In genomic region chrX:124211312-124211942, GRCh38 we compare ENCODE assay signal across 8 cellular contexts.
A peak's percentile ranks its signal among the peaks of the same experiment; 100 is the strongest.
DNase-seq lines count a peak whose midpoint lies in the region; ATAC-seq and TF ChIP-seq lines count a peak whose summit lies in the region.

No MANE protein-coding gene starts in this region.

- no peaks in the 10 kb centered on the region for H3K9me3 ChIP-seq in fibroblast of lung (ENCODE audit: control insufficient read depth, insufficient read depth, low read depth, low read length)

- H3K4me1 Mint-ChIP-seq in stimulated activated effector memory CD8-positive, alpha-beta T cell treated with anti-CD3 and anti-CD28 coated beads, Interleukin-12 subunit alpha, Interleukin-12 subunit beta, amount 100 ng/mL, for 72 hours, result peaks cover 46% of the 10 kb centered on the region

- no peak overlapping the region for H3K9ac ChIP-seq in fibroblast of lung (ENCODE audit: insufficient read depth, low read length)

- H3K79me2 ChIP-seq in fibroblast of lung (ENCODE audit: control insufficient read depth, insufficient read depth, low read length), result no peaks in the 10 kb centered on the region

- H4K20me1 ChIP-seq in fibroblast of lung (ENCODE audit: control insufficient read depth, extremely low read depth, insufficient read depth, low read length), result no peaks in the 10 kb centered on the region

- H3K4me1 ChIP-seq in fibroblast of lung (ENCODE audit: control insufficient read depth, extremely low read depth, insufficient read depth, low read length), result no peaks in the 10 kb centered on the region

- peak; percentile 26 for DNase-seq in AG08395 (ENCODE audit: low spot score)
- DNase-seq in GM12865 (ENCODE audit: low read depth), result peak; percentile 55
- DNase-seq in HFF-Myc (ENCODE audit: extremely low read depth, low read depth), result no peak
- DNase-seq in MV-4-11 (lab: John Stamatoyannopoulos, UW), result peak; percentile 17
- peak in 1 of 2 donors; percentile 19 for DNase-seq in fibroblast of lung (ENCODE audit: low read depth in 2 of 2)
- DNase-seq in stimulated activated effector memory CD8-positive, alpha-beta T cell treated with anti-CD3 and anti-CD28 coated beads, Interleukin-12 subunit alpha, Interleukin-12 subunit beta, amount 100 ng/mL, for 72 hours (ENCODE audit: low spot score in 2 of 2), result no peak

- no peaks in the 10 kb centered on the region for H3K36me3 ChIP-seq in fibroblast of lung (ENCODE audit: control insufficient read depth, insufficient read depth, low read length)

- H3K36me3 Mint-ChIP-seq in stimulated activated effector memory CD8-positive, alpha-beta T cell treated with anti-CD3 and anti-CD28 coated beads, Interleukin-12 subunit alpha, Interleukin-12 subunit beta, amount 100 ng/mL, for 72 hours, result no peaks in the 10 kb centered on the region

- no peaks in the 10 kb centered on the region for H3K9me3 Mint-ChIP-seq in stimulated activated effector memory CD8-positive, alpha-beta T cell treated with anti-CD3 and anti-CD28 coated beads, Interleukin-12 subunit alpha, Interleukin-12 subunit beta, amount 100 ng/mL, for 72 hours

- TF ChIP-seq CTCF in GM12865 (IDR thresholded peaks at IDR 0.05; ENCODE audit: insufficient read depth, low read depth, low read length, missing control alignments) (peak; percentile 46), HFF-Myc (IDR thresholded peaks at IDR 0.05; ENCODE audit: low read depth, low read length, missing control alignments) (peak; percentile 53), fibroblast of lung (conservative IDR thresholded peaks at IDR 0.05 in 1 of 2, IDR thresholded peaks at IDR 0.05 in 1 of 2; ENCODE audit: low read depth in 1 of 2, low read length in 2 of 2) (peak; percentile 50 to 57)

- no peak overlapping the region for H3K4me2 ChIP-seq in fibroblast of lung (ENCODE audit: extremely low read depth, insufficient read depth, low read length)

- H3K27ac ChIP-seq in fibroblast of lung (ENCODE audit: insufficient read depth, low read length), result no peak overlapping the region

- H3K27ac Mint-ChIP-seq in stimulated activated effector memory CD8-positive, alpha-beta T cell treated with anti-CD3 and anti-CD28 coated beads, Interleukin-12 subunit alpha, Interleukin-12 subunit beta, amount 100 ng/mL, for 72 hours, result no peak overlapping the region

- H3K27me3 ChIP-seq in fibroblast of lung (ENCODE audit: control insufficient read depth, insufficient read depth, low read length), result no peaks in the 10 kb centered on the region

- no peak overlapping the region for H2AFZ ChIP-seq in fibroblast of lung (ENCODE audit: low read length)

- H3K4me3 Mint-ChIP-seq in stimulated activated effector memory CD8-positive, alpha-beta T cell treated with anti-CD3 and anti-CD28 coated beads, Interleukin-12 subunit alpha, Interleukin-12 subunit beta, amount 100 ng/mL, for 72 hours, result no peak overlapping the region

- H3K4me3 ChIP-seq in GM12865 (ENCODE audit: low read depth, low read length) (no peak overlapping the region), HFF-Myc (replicated peaks; ENCODE audit: low read depth, low read length) (no peak overlapping the region), fibroblast of lung (replicated peaks in 1 of 4; ENCODE audit: control extremely low read depth in 1 of 4, insufficient read depth in 1 of 4, low read depth in 3 of 4, low read length in 4 of 4) (no peak overlapping the region)

- peak; percentile 91 for ATAC-seq in SK-N-SH treated with all-trans-retinoic acid at 6 μM for 48 hours
- ATAC-seq in stimulated activated effector memory CD8-positive, alpha-beta T cell treated with anti-CD3 and anti-CD28 coated beads, Interleukin-12 subunit alpha, Interleukin-12 subunit beta, amount 100 ng/mL, for 72 hours, result peak; percentile 78
- ATAC-seq in esophagus mucosa, result no peak

TF ChIP-seq in SK-N-SH treated with all-trans-retinoic acid at 6 μM for 48 hours, 23 proteins besides CTCF, POLR2A, EP300 and RAD21:
- no peak for TF ChIP-seq TCF4 (CRISPR knock-in tag; IDR thresholded peaks at IDR 0.05; ENCODE audit: borderline replicate concordance)
- TF ChIP-seq, protein P1, sequence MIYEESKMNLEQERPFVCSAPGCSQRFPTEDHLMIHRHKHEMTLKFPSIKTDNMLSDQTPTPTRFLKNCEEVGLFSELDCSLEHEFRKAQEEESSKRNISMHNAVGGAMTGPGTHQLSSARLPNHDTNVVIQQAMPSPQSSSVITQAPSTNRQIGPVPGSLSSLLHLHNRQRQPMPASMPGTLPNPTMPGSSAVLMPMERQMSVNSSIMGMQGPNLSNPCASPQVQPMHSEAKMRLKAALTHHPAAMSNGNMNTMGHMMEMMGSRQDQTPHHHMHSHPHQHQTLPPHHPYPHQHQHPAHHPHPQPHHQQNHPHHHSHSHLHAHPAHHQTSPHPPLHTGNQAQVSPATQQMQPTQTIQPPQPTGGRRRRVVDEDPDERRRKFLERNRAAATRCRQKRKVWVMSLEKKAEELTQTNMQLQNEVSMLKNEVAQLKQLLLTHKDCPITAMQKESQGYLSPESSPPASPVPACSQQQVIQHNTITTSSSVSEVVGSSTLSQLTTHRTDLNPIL (CRISPR knock-in tag; IDR thresholded peaks at IDR 0.05; ENCODE audit: low read depth), result no peak
- TF ChIP-seq ZNF70 (CRISPR knock-in tag; IDR thresholded peaks at IDR 0.05), result no peak
- no peak for TF ChIP-seq ARNTL (CRISPR knock-in tag; IDR thresholded peaks at IDR 0.05; ENCODE audit: borderline replicate concordance, low read depth)
- no peak for TF ChIP-seq ZFP3 (CRISPR knock-in tag; IDR thresholded peaks at IDR 0.05)
- no peak for TF ChIP-seq OSR1 (CRISPR knock-in tag; IDR thresholded peaks at IDR 0.05)
TF ChIP-seq in SK-N-SH treated with all-trans-retinoic acid at 6 μM for 48 hours: peak in this region for 0.

Comparison
In these comparisons a context has a peak if more than half of its experiments do, and no peak if none do; other contexts are left out.
1. DNase-seq: peak in AG08395 (single experiment), GM12865 (single experiment) and MV-4-11 (single experiment); none in HFF-Myc (single experiment) and stimulated activated effector memory CD8-positive, alpha-beta T cell treated with anti-CD3 and anti-CD28 coated beads, Interleukin-12 subunit alpha, Interleukin-12 subunit beta, amount 100 ng/mL, for 72 hours (0 of 2).
2. Peak in every context shown above with its lines, with median percentiles within 50 percentile points of each other: CTCF ChIP-seq.